In genomic region chr2:178478442-178479274, GRCh38 we compare ENCODE assay signal across 8 cellular contexts. TPM values are rescaled to one million over a fixed set of nuclear protein-coding genes. Genes with fewer than 3 reads are reported as not detected.
DNase-seq lines count a peak whose midpoint lies in the region; ATAC-seq, FAIRE-seq and TF ChIP-seq lines count a peak whose summit lies in the region.

TSS of gene FKBP7 (minus strand) at chr2:178478600. CDS start at chr2:178478499, 101 bp downstream.

- peaks cover 21% of the 10 kb centered on the region for H3K4me1 Mint-ChIP-seq in astrocyte (ENCODE audit: low read depth, unreplicated experiment)

- H3K9me2 ChIP-seq in hepatocyte (replicated peaks; ENCODE audit: insufficient read depth): no peaks in the 10 kb centered on the region

- peaks cover 15% of the 10 kb centered on the region for H3K4me1 ChIP-seq in astrocyte (ENCODE audit: insufficient read depth, low read length)
- H3K4me1 ChIP-seq in hepatocyte (ENCODE audit: insufficient read depth): peaks cover 20% of the 10 kb centered on the region

- in situ Hi-C loops in GM13977 (cut with MboI; ENCODE audit: low pct_unique_long_range_greater_than_20kb, low sequenced_read_pairs, unreplicated experiment): no loop called here

- H3K4me3 ChIP-seq in astrocyte (ENCODE audit: insufficient read depth, low read depth, low read length) (peak within 1 kb of the TSS; percentile 98), hepatocyte (peak within 1 kb of the TSS; percentile 84)

- 2% methylated on average over 56 of the region's 56 CpGs for WGBS in hepatocyte (ENCODE audit: low lambda C conversion rate, missing lambda C conversion rate)

- peak within 1 kb of the TSS; percentile 94 for H3K9ac ChIP-seq in astrocyte (ENCODE audit: low read length)

- peak within 1 kb of the TSS; percentile 93 for H3K27ac ChIP-seq in astrocyte (ENCODE audit: low read depth, low read length)
- peak within 1 kb of the TSS; percentile 98 for H3K27ac ChIP-seq in hepatocyte

- H3K9me3 Mint-ChIP-seq in astrocyte (ENCODE audit: unreplicated experiment): no peaks in the 10 kb centered on the region

- H3K27me3 Mint-ChIP-seq in astrocyte (ENCODE audit: low read depth, unreplicated experiment): no peaks in the 10 kb centered on the region

- peak within 1 kb of the TSS; percentile 91 for H3K4me3 Mint-ChIP-seq in astrocyte (ENCODE audit: unreplicated experiment)

- FAIRE-seq in astrocyte (lab: Jason Lieb, UNC): no peak

- peak within 1 kb of the TSS; percentile 98 for H3K27ac Mint-ChIP-seq in astrocyte (ENCODE audit: unreplicated experiment)

- H3K4me2 ChIP-seq in astrocyte (ENCODE audit: low read length) (peak within 1 kb of the TSS; percentile 94), hepatocyte (peak within 1 kb of the TSS; percentile 83)

- ATAC-seq in HG02885 (IDR thresholded peaks at IDR 0.05; ENCODE audit: poor library complexity, unreplicated experiment) (peak; percentile 53), GM18861 (IDR thresholded peaks at IDR 0.05; ENCODE audit: unreplicated experiment) (no peak)

- TF ChIP-seq CTCF in GM13977 (IDR thresholded peaks at IDR 0.05; ENCODE audit: extremely low read depth, insufficient read depth, missing control alignments): peak; percentile 92
- TF ChIP-seq CTCF in astrocyte (IDR thresholded peaks at IDR 0.05; ENCODE audit: insufficient read depth, low read depth, low read length): peak; percentile 59
- peak; percentile 64 for TF ChIP-seq CTCF in hepatocyte (IDR thresholded peaks at IDR 0.05; ENCODE audit: poor library complexity)

- H3K36me3 ChIP-seq in astrocyte (ENCODE audit: insufficient read depth, low read length): no peaks in the 10 kb centered on the region
- H3K36me3 ChIP-seq in hepatocyte (replicated peaks; ENCODE audit: insufficient read depth, low read depth): no peaks in the 10 kb centered on the region

- DNase-seq in GM13977 (ENCODE audit: low spot score) (peak; percentile 82), NCI-H1930 (lab: John Stamatoyannopoulos, UW) (peak; percentile 60 to 75), T-helper 22 cell (ENCODE audit: low read depth) (peak; percentile 78), astrocyte (ENCODE audit: low read depth) (peak; percentile 66), hepatocyte (ENCODE audit: low spot score) (peak; percentile 92), retina (peak; percentile 97)

- H3K27me3 ChIP-seq in astrocyte (ENCODE audit: insufficient read depth, low read length) (no peaks in the 10 kb centered on the region), hepatocyte (no peaks in the 10 kb centered on the region)

- peaks cover 48% of the 10 kb centered on the region for H3K79me2 ChIP-seq in astrocyte (ENCODE audit: insufficient read depth, low read length)
- H3K79me2 ChIP-seq in hepatocyte: peaks cover 58% of the 10 kb centered on the region

- H3K36me3 Mint-ChIP-seq in astrocyte (ENCODE audit: low read depth, unreplicated experiment): no peaks in the 10 kb centered on the region

- H3K9me3 ChIP-seq in astrocyte (ENCODE audit: insufficient read depth, low read depth, low read length): no peaks in the 10 kb centered on the region
- no peaks in the 10 kb centered on the region for H3K9me3 ChIP-seq in hepatocyte (ENCODE audit: low read depth)

- H4K20me1 ChIP-seq in astrocyte (ENCODE audit: insufficient read depth, low read length) (peaks cover 23% of the 10 kb centered on the region), hepatocyte (ENCODE audit: insufficient read depth, poor library complexity, severe bottlenecking) (peaks cover 22% of the 10 kb centered on the region)

- H2AFZ ChIP-seq in astrocyte (ENCODE audit: low read depth, low read length): peak within 1 kb of the TSS; percentile 92
- H2AFZ ChIP-seq in hepatocyte: peak within 1 kb of the TSS; percentile 98

RNA-seq across cellular contexts. Expression of gene FKBP7, which starts in this region (rescaled TPM):
- total RNA-seq in astrocyte (45.1 and 58.5 TPM in 2 replicates), hepatocyte (44.9 and 45.4 TPM in 2 replicates)
- 93.9 and 113 TPM in 2 replicates for polyA plus RNA-seq in hepatocyte
